In genomic region chr7:14606101-14606500, GRCh38 we compare ENCODE assay signal across 19 cellular contexts.
DNase-seq lines count a peak whose midpoint lies in the region; ATAC-seq and TF ChIP-seq lines count a peak whose summit lies in the region.
"Had no signal": no experiment of that assay in that cellular context is flagged by ENCODE, and none has a peak within 500 bp of the region (broad histone marks: within the 10 kb centered on the region; RNA-seq: fewer than 3 reads in every experiment).

No MANE protein-coding gene starts in this region.

- H3K27me3 ChIP-seq in GM23338 (ENCODE audit: insufficient read depth) (no peaks in the 10 kb centered on the region), SK-N-SH (ENCODE audit: insufficient read depth) (no peaks in the 10 kb centered on the region)
- H3K27me3 ChIP-seq: ovary, vagina had no signal

- no peaks in the 10 kb centered on the region for H3K4me1 ChIP-seq in GM23338 (ENCODE audit: insufficient read depth)
- H3K4me1 ChIP-seq in SK-N-SH (ENCODE audit: control insufficient read depth in 1 of 2, insufficient read depth in 2 of 2, low read depth in 1 of 2, low read length in 1 of 2) = peaks cover 3 to 4% of the 10 kb centered on the region in 2 experiments; a peak in 3 of 4 replicates
- H3K4me1 ChIP-seq: vagina had no signal

- H3K36me3 ChIP-seq in GM23338 (ENCODE audit: insufficient read depth) (no peaks in the 10 kb centered on the region), SK-N-SH (replicated peaks in 1 of 2; ENCODE audit: control insufficient read depth in 1 of 2, insufficient read depth in 2 of 2, low read length in 1 of 2) (peaks cover 0 to 4% of the 10 kb centered on the region in 2 experiments)
- H3K36me3 ChIP-seq: ovary, vagina had no signal

- H3K4me3 Mint-ChIP-seq in GM23338 (no peak overlapping the region), progenitor cell of endocrine pancreas (ENCODE audit: low read depth) (no peak overlapping the region)
- H3K4me3 Mint-ChIP-seq: activated naive CD8-positive, alpha-beta T cell treated with anti-CD3 and anti-CD28 coated beads, Interleukin-2, amount 50 U/mL, for 24 hours; endodermal cell had no signal

- no peak overlapping the region for H3K9ac ChIP-seq in SK-N-SH

- TF ChIP-seq RAD21 in SK-N-SH (IDR thresholded peaks at IDR 0.05; ENCODE audit: low read length) = no peak

- H3K4me1 Mint-ChIP-seq in GM23338 (peaks cover 2% of the 10 kb centered on the region; the same call in 2 of the 3 replicates), progenitor cell of endocrine pancreas (ENCODE audit: low read depth) (peaks cover 9% of the 10 kb centered on the region)
- H3K4me1 Mint-ChIP-seq: activated naive CD8-positive, alpha-beta T cell treated with anti-CD3 and anti-CD28 coated beads, Interleukin-2, amount 50 U/mL, for 24 hours had no signal

- H3K27ac Mint-ChIP-seq in GM23338 = peak overlapping the region; percentile 45; the same call in 1 of the 2 replicates
- peak overlapping the region; percentile 68 for H3K27ac Mint-ChIP-seq in progenitor cell of endocrine pancreas
- H3K27ac Mint-ChIP-seq: activated naive CD8-positive, alpha-beta T cell treated with anti-CD3 and anti-CD28 coated beads, Interleukin-2, amount 50 U/mL, for 24 hours; endodermal cell had no signal

- no peak overlapping the region for H3K4me3 ChIP-seq in GM23338
- H3K4me3 ChIP-seq in SK-N-SH (ENCODE audit: low read depth in 2 of 2, low read length in 1 of 2) = no peak overlapping the region
- H3K4me3 ChIP-seq in fibroblast of pulmonary artery (replicated peaks; ENCODE audit: low read depth, low read length) = no peak overlapping the region
- H3K4me3 ChIP-seq: ovary, vagina had no signal

- no peaks in the 10 kb centered on the region for H3K27me3 Mint-ChIP-seq in GM23338 (ENCODE audit: insufficient read depth, low read depth, poor library complexity)
- no peaks in the 10 kb centered on the region for H3K27me3 Mint-ChIP-seq in progenitor cell of endocrine pancreas
- H3K27me3 Mint-ChIP-seq: activated naive CD8-positive, alpha-beta T cell treated with anti-CD3 and anti-CD28 coated beads, Interleukin-2, amount 50 U/mL, for 24 hours had no signal

- TF ChIP-seq EP300 in SK-N-SH (IDR thresholded peaks at IDR 0.05; ENCODE audit: borderline replicate concordance in 1 of 2, low read depth in 1 of 2, low read length in 1 of 2) = no peak

- H3K9me3 ChIP-seq in SK-N-SH = peaks cover 4% of the 10 kb centered on the region; the same call in 1 of the 2 replicates
- H3K9me3 ChIP-seq: ovary, vagina had no signal

- peaks cover 11% of the 10 kb centered on the region; the same call in 1 of the 2 replicates for H3K9me2 ChIP-seq in GM23338 (ENCODE audit: insufficient read depth)
- no peaks in the 10 kb centered on the region for H3K9me2 ChIP-seq in SK-N-SH

- in situ Hi-C loops in ACHN (cut with HindIII; ENCODE audit: low pct_ligation_motif_present, low pct_unique_long_range_greater_than_20kb, low sequenced_read_pairs) = no loop called here

- H4K20me1 ChIP-seq in GM23338 (replicated peaks; ENCODE audit: insufficient read depth) (no peaks in the 10 kb centered on the region), SK-N-SH (ENCODE audit: insufficient read depth) (no peaks in the 10 kb centered on the region)

- POLR2A ChIA-PET in SK-N-SH (lab: Yijun Ruan, JAX) = no interaction called here

- CTCF ChIA-PET in SK-N-SH (lab: Yijun Ruan, JAX) = no interaction called here

- no peaks in the 10 kb centered on the region for H3K9me3 Mint-ChIP-seq in GM23338
- H3K9me3 Mint-ChIP-seq in progenitor cell of endocrine pancreas (ENCODE audit: low read depth) = peaks cover 17% of the 10 kb centered on the region
- H3K9me3 Mint-ChIP-seq: endodermal cell had no signal

- no peak for TF ChIP-seq CTCF in GM23338 (conservative IDR thresholded peaks at IDR 0.05; ENCODE audit: low read depth in 2 of 2)
- TF ChIP-seq CTCF in SK-N-SH (IDR thresholded peaks at IDR 0.05) = no peak
- TF ChIP-seq CTCF in fibroblast of pulmonary artery (IDR thresholded peaks at IDR 0.05; ENCODE audit: low read length, missing control alignments) = no peak
- no peak for TF ChIP-seq CTCF in progenitor cell of endocrine pancreas (IDR thresholded peaks at IDR 0.05; ENCODE audit: unreplicated experiment)

- no peaks in the 10 kb centered on the region for H3F3A ChIP-seq in GM23338 (replicated peaks; ENCODE audit: low read depth)
- no peaks in the 10 kb centered on the region for H3F3A ChIP-seq in SK-N-SH (replicated peaks; ENCODE audit: insufficient read depth)

- DNase-seq in GM23338 (ENCODE audit: low spot score) (no peak), SK-N-SH (no peak), fibroblast of pulmonary artery (ENCODE audit: low read depth) (peak; percentile 39), progenitor cell of endocrine pancreas (ENCODE audit: low spot score, unreplicated experiment) (no peak), ACHN (no peak)
- DNase-seq in central memory CD4-positive, alpha-beta T cell = no peak
- DNase-seq: activated CD4-positive, alpha-beta T cell treated with anti-CD3 and anti-CD28 coated beads for 1 hour; activated naive CD8-positive, alpha-beta T cell treated with anti-CD3 and anti-CD28 coated beads, Interleukin-2, amount 50 U/mL, for 24 hours; endodermal cell; KBM-7; NCI-H2081; NCI-H526; ovary; SHP77; stimulated activated CD4-positive, alpha-beta T cell treated with anti-CD3 and anti-CD28 coated beads, Interleukin-4, amount 100 ng/mL, for 24 hours had no signal

- H3K27ac ChIP-seq in GM23338 (ENCODE audit: low read depth) = no peak overlapping the region
- no peak overlapping the region for H3K27ac ChIP-seq in SK-N-SH (ENCODE audit: low read depth in 2 of 2, low read length in 1 of 2)
- H3K27ac ChIP-seq: HL-60, ovary, vagina had no signal

- no peak for ATAC-seq in GM23338
- ATAC-seq in GM21447 (IDR thresholded peaks at IDR 0.05; ENCODE audit: unreplicated experiment) = no peak
- ATAC-seq: activated naive CD8-positive, alpha-beta T cell treated with anti-CD3 and anti-CD28 coated beads, Interleukin-2, amount 50 U/mL, for 24 hours; left lobe of liver had no signal

- no peaks in the 10 kb centered on the region for H3K36me3 Mint-ChIP-seq in GM23338 (ENCODE audit: low read depth)
- peaks cover 3% of the 10 kb centered on the region for H3K36me3 Mint-ChIP-seq in progenitor cell of endocrine pancreas (ENCODE audit: insufficient read depth)

- H3K4me2 ChIP-seq in GM23338 (no peak overlapping the region), SK-N-SH (0 out of 2 replicates have a peak overlapping the region, but pooled peaks have one; percentile 2)

- H3K79me2 ChIP-seq in GM23338 (replicated peaks; ENCODE audit: insufficient read depth) (no peaks in the 10 kb centered on the region), SK-N-SH (ENCODE audit: insufficient read depth) (no peaks in the 10 kb centered on the region)

- H2AFZ ChIP-seq in GM23338 (no peak overlapping the region), SK-N-SH (ENCODE audit: low read depth) (no peak overlapping the region; the same call in 1 of the 2 replicates)

TF ChIP-seq in GM23338, 12 proteins besides CTCF, POLR2A, EP300 and RAD21 (continues in another document):
- TF ChIP-seq ZNF114 (CRISPR knock-in tag; IDR thresholded peaks at IDR 0.05) (no peak), EZH2 (IDR thresholded peaks at IDR 0.05; ENCODE audit: low read depth, unreplicated experiment) (no peak)

TF ChIP-seq in SK-N-SH, 30 proteins besides CTCF, POLR2A, EP300 and RAD21 (continues in another document):
- TF ChIP-seq EZH2phosphoT487 (IDR thresholded peaks at IDR 0.05; ENCODE audit: borderline replicate concordance, low read depth) (no peak), CHD2 (IDR thresholded peaks at IDR 0.05; ENCODE audit: low read length, partially characterized antibody) (no peak), TCF12 (IDR thresholded peaks at IDR 0.05) (no peak; the same call in 1 of the 2 replicates), ELF1 (IDR thresholded peaks at IDR 0.05) (no peak), SMC3 (IDR thresholded peaks at IDR 0.05; ENCODE audit: low read depth, low read length) (no peak), IRF3 (IDR thresholded peaks at IDR 0.05; ENCODE audit: low read depth, low read length) (no peak), FOSL2 (IDR thresholded peaks at IDR 0.05; ENCODE audit: borderline replicate concordance, low read depth) (no peak), YY1 (IDR thresholded peaks at IDR 0.05; ENCODE audit: low read depth) (no peak), NFIC (IDR thresholded peaks at IDR 0.05; ENCODE audit: borderline replicate concordance) (no peak), RXRA (IDR thresholded peaks at IDR 0.05; ENCODE audit: borderline replicate concordance, low read depth) (no peak), POLR2AphosphoS5 (IDR thresholded peaks at IDR 0.05; ENCODE audit: low read depth, low read length) (no peak)
